20 cellular contexts compared by ENCODE assay signal in genomic region chr19:21098291-21098690, GRCh38.
"Had no signal": no experiment of that assay in that cellular context is flagged by ENCODE, and none has a peak within 500 bp of the region (broad histone marks: within the 10 kb centered on the region; RNA-seq: fewer than 3 reads in every experiment).

No MANE protein-coding gene starts in this region.

- DNase-seq: central memory CD4-positive, alpha-beta T cell; effector memory CD4-positive, alpha-beta T cell; erythroblast; gastrocnemius medialis; heart right ventricle; hypothalamus; left lung; mesendoderm; naive thymus-derived CD8-positive, alpha-beta T cell; psoas muscle; retina; stimulated activated CD4-positive, alpha-beta T cell treated with anti-CD3 and anti-CD28 coated beads, Interleukin-2, amount 100 ng/mL, for 24 hours; stimulated activated CD4-positive, alpha-beta T cell treated with anti-CD3 and anti-CD28 coated beads, Interleukin-4, amount 100 ng/mL, for 4 hours; stimulated activated naive B cell treated with anti-CD40 and anti-IgM and Interleukin-4, amounts not matched to agents 10 μg/mL and 1 μg/mL and 100 μg/mL, for 72 hours; stimulated activated naive CD8-positive, alpha-beta T cell treated with anti-CD3 and anti-CD28 coated beads, Interleukin-15, amount 100 ng/mL, for 72 hours; testis had no signal

- H3K4me3 ChIP-seq: gastrocnemius medialis, heart right ventricle, left lung, lung, psoas muscle, testis, tibial nerve had no signal

- H3K4me1 ChIP-seq: gastrocnemius medialis, heart right ventricle, left lung, psoas muscle, tibial nerve had no signal

- H3K9me3 ChIP-seq: gastrocnemius medialis, heart right ventricle, left lung, neutrophil, psoas muscle, testis, tibial nerve had no signal

- H3K27me3 ChIP-seq: gastrocnemius medialis, heart right ventricle, left lung, neutrophil, testis, tibial nerve had no signal

- H3K36me3 ChIP-seq: gastrocnemius medialis, neutrophil had no signal

- H3K27ac ChIP-seq: gastrocnemius medialis, heart right ventricle, left lung, neutrophil, psoas muscle, testis, tibial nerve had no signal

- FAIRE-seq: islet of Langerhans had no signal
